Comparison of ENCODE assay signal across 11 cellular contexts in the genomic region with DNA sequence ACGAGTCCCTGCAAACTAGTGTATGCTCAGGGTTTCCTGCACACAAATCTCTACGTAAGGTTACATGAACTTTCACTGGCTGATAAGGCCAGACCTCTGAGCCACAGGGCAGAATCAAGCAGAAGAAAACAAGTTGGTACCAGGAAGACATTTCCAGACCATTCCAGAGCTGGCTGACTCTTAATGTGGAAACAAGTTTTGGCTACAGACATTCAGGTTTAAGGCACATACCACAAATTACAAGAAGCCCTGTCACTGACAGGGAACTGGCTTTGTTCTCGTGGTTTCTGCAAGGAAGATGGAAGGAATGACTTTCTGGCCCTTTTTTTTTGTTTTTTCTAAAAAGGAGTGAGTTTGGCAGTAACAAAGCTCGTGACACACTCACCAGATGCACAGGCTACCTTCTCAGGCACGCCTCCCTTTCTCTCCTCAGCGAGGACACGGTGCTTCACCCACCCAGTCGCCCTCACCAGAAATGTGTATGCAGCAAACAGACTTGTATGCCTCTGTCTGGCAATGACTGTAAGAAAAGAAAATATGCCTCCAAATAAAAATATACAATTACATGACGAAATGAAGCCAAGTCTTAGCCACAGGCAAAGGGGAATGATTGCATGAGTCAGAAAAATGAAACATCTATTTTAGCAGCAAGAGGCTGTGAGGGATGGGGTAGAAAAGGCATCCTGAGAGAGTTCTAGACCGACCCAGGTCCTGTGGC. TPM values are rescaled to one million over a fixed set of nuclear protein-coding genes. Genes with fewer than 3 reads are reported as not detected.
A peak's percentile ranks its signal among the peaks of the same experiment; 100 is the strongest.
DNase-seq lines count a peak whose midpoint lies in the region; ATAC-seq and TF ChIP-seq lines count a peak whose summit lies in the region.
"Had no signal": no experiment of that assay in that cellular context is flagged by ENCODE, and none has a peak within 500 bp of the region (broad histone marks: within the 10 kb centered on the region; RNA-seq: fewer than 3 reads in every experiment).

No MANE protein-coding gene starts in this region.

- no peaks in the 10 kb centered on the region for H3K27me3 ChIP-seq in dorsolateral prefrontal cortex

- CTCF ChIA-PET in GM10248 (lab: Yijun Ruan, JAX), result interaction anchor here (0.9 to 3.1 kb wide), 2 partner anchors 11 to 67 kb away, joined by 4 to 15 read pairs; no protein-coding TSS in a partner anchor

- H3K27ac ChIP-seq in dorsolateral prefrontal cortex, result peak overlapping the region in 57 of 59 donors; percentile 8 to 96 (median 77)

- no peak for ATAC-seq in HG02938 (IDR thresholded peaks at IDR 0.05; ENCODE audit: unreplicated experiment)
- no peak for ATAC-seq in HG02973 (IDR thresholded peaks at IDR 0.05; ENCODE audit: unreplicated experiment)

- POLR2A ChIA-PET in GM10248 (lab: Yijun Ruan, JAX), result no interaction called here

- DNase-seq in AG08396 (ENCODE audit: low spot score) (peak; percentile 82), M059J (ENCODE audit: low read depth) (peak; percentile 89), dorsolateral prefrontal cortex (peak in 6 of 10 donors; percentile 48 to 77 (median 64)), non-pigmented ciliary epithelial cell (ENCODE audit: low read depth) (peak; percentile 77), cerebellum (ENCODE audit: low spot score) (no peak), GM10248 (ENCODE audit: extremely low spot score) (no peak)
- DNase-seq: H7 had no signal

- TF ChIP-seq CTCF in dorsolateral prefrontal cortex (IDR thresholded peaks at IDR 0.05 in 54 of 56, conservative IDR thresholded peaks at IDR 0.05 in 2 of 56; ENCODE audit: low read depth in 1 of 56, partially characterized antibody in 56 of 56), result no peak
- TF ChIP-seq CTCF in GM10248 (IDR thresholded peaks at IDR 0.05; ENCODE audit: control extremely low read depth, extremely low read depth, low read depth, missing control alignments), result no peak

- intact Hi-C loops in dorsolateral prefrontal cortex (cut with DNase I), result loop anchor here in 1 of 2 donors (2.0 kb wide), 1 partner anchor 46 kb away; no protein-coding TSS in a partner anchor

- no peak overlapping the region for H3K4me3 ChIP-seq in dorsolateral prefrontal cortex
- H3K4me3 ChIP-seq: lung had no signal

RNA-seq across cellular contexts. Expression of a gene that starts 22.6 kb away (rescaled TPM):
- total RNA-seq in M059J (2014; rRNA removed; shearing (Covaris generic)), result not detected in 2 replicates
- 10 to 100 TPM in 3 of 120 experiments, 1 to 10 TPM in 115, not detected in 2; 1.1 to 15.2 (median 4.3) TPM for total RNA-seq in dorsolateral prefrontal cortex
- 6.3 TPM for total RNA-seq in cerebellum
- total RNA-seq: SK-MEL-5 had no signal

RNA-seq across cellular contexts. Expression of a gene that starts 50.2 kb away (rescaled TPM):
- 62.7 and 102 TPM in 2 replicates for total RNA-seq in M059J (2014; rRNA removed; shearing (Covaris generic))
- total RNA-seq in dorsolateral prefrontal cortex, result 100 to 1,000 TPM in 70 of 120 experiments, 10 to 100 TPM in 50; 47.9 to 162 (median 105) TPM
- 5.4 TPM for total RNA-seq in cerebellum

Comparison
In these comparisons a context has a peak if more than half of its experiments do, and no peak if none do; other contexts are left out.
1. DNase-seq: peak in AG08396 (single experiment), M059J (single experiment), dorsolateral prefrontal cortex (6 of 10) and non-pigmented ciliary epithelial cell (single experiment); none in cerebellum (single experiment) and GM10248 (single experiment).